ENCODE assay signal across 8 cellular contexts in genomic region chr17:49515196-49515770, GRCh38. TPM values are rescaled to one million over a fixed set of nuclear protein-coding genes. Genes with fewer than 3 reads are reported as not detected.
A peak's percentile ranks its signal among the peaks of the same experiment; 100 is the strongest.
DNase-seq lines count a peak whose midpoint lies in the region; ATAC-seq, FAIRE-seq and TF ChIP-seq lines count a peak whose summit lies in the region.
"Had no signal": no experiment of that assay in that cellular context is flagged by ENCODE, and none has a peak within 500 bp of the region (broad histone marks: within the 10 kb centered on the region; RNA-seq: fewer than 3 reads in every experiment).

No MANE protein-coding gene starts in this region.

- POLR2A ChIA-PET in HepG2 (lab: Yijun Ruan, JAX): interaction anchor here (0.9 to 2.2 kb wide), 9 partner anchors 8 to 248 kb away, joined by 3 to 12 read pairs (median 4); partner anchors contain the start of genes FAM117A and PHB1

- intact Hi-C loops in HepG2 (cut with micrococcal nuclease; ENCODE audit: unreplicated experiment): loop anchor here (2.0 kb wide), 2 partner anchors 34 to 42 kb away; no protein-coding TSS in a partner anchor

- peak overlapping the region; percentile 86 for H3K27ac ChIP-seq in cingulate gyrus (ENCODE audit: low read depth, low read length)
- no peak overlapping the region for H3K27ac ChIP-seq in HepG2 (ENCODE audit: extremely low read length, insufficient read depth, low read length)
- H3K27ac ChIP-seq in substantia nigra (ENCODE audit: low read depth, low read length, poor library complexity, severe bottlenecking): peak overlapping the region; percentile 30

- ATAC-seq in GM18861 (IDR thresholded peaks at IDR 0.05; ENCODE audit: unreplicated experiment) (peak; percentile 81), HG02852 (IDR thresholded peaks at IDR 0.05; ENCODE audit: unreplicated experiment) (peak; percentile 78), HepG2 (peak; percentile 95)

- in situ Hi-C loops in HepG2 (cut with HindIII; ENCODE audit: extremely low pct_ligation_motif_present, low pct_unique_long_range_greater_than_20kb): no loop called here

- DNase-seq in NCI-H69 (lab: John Stamatoyannopoulos, UW): peak; percentile 75
- peak; percentile 79 for DNase-seq in HepG2 (ENCODE audit: low spot score)
- peak in 46 of 49 donors; percentile 25 to 92 (median 70) for DNase-seq in substantia nigra (lab: John Stamatoyannopoulos, UW)
- DNase-seq in stimulated activated CD4-positive, alpha-beta T cell treated with anti-CD3 and anti-CD28 coated beads, Interleukin-4, amount 100 ng/mL, for 4 hours: no peak

- TF ChIP-seq EP300 in HepG2 (IDR thresholded peaks at IDR 0.05; ENCODE audit: low read depth in 2 of 2, low read length in 2 of 2): no peak
- peak; percentile 70 for TF ChIP-seq EP300 in HepG2 (CRISPR knock-in tag; IDR thresholded peaks at IDR 0.05; ENCODE audit: borderline replicate concordance)

- H2AFZ ChIP-seq in HepG2 (ENCODE audit: low read length): peak overlapping the region; percentile 81

- peak overlapping the region; percentile 84 for H3K4me2 ChIP-seq in HepG2 (ENCODE audit: low read depth, low read length)

- peak overlapping the region; percentile 68 for H3K9ac ChIP-seq in HepG2 (ENCODE audit: insufficient read depth, low read depth, low read length)

- TF ChIP-seq POLR2A in HepG2 (IDR thresholded peaks at IDR 0.05; ENCODE audit: insufficient read depth in 1 of 2, low read depth in 2 of 2, low read length in 2 of 2): peak in 1 of 2 experiments; percentile 72; a peak in 3 of 4 replicates

- peak; percentile 43; the same call in 1 of the 2 replicates for TF ChIP-seq RAD21 in HepG2 (CRISPR knock-in tag; IDR thresholded peaks at IDR 0.05)

- BruUV-seq in HepG2 (replicated peaks; lab: Mats Ljungman, UMichigan): no TSS peak

- no peaks in the 10 kb centered on the region for H4K20me1 ChIP-seq in HepG2 (ENCODE audit: insufficient read depth, low read length)

- no peaks in the 10 kb centered on the region for H3K36me3 ChIP-seq in HepG2 (replicated peaks in 1 of 2; ENCODE audit: control insufficient read depth in 1 of 2, insufficient read depth in 2 of 2, low read length in 2 of 2)

- peaks cover 2 to 28% of the 10 kb centered on the region in 2 experiments; a peak in 4 of 5 replicates for H3K27me3 ChIP-seq in HepG2 (ENCODE audit: control insufficient read depth in 1 of 2, insufficient read depth in 2 of 2, low read length in 2 of 2)

- peak overlapping the region; percentile 46 to 72 (median 52) for H3K4me3 ChIP-seq in HepG2 (replicated peaks in 1 of 3; ENCODE audit: insufficient read depth in 1 of 3, low read depth in 2 of 3, low read length in 3 of 3)

- CTCF ChIA-PET in HepG2 (lab: Yijun Ruan, JAX; ENCODE audit: low intra/inter-chr PET ratio, low total read pairs): no interaction called here

- 0% methylated on average over 5 of the region's 8 CpGs for WGBS in HepG2 (ENCODE audit: low lambda C conversion rate)

- H3K79me2 ChIP-seq in HepG2 (ENCODE audit: insufficient read depth, low read length): no peaks in the 10 kb centered on the region

- H3K9me3 ChIP-seq in HepG2 (ENCODE audit: low read length): no peaks in the 10 kb centered on the region

- TF ChIP-seq CTCF in HepG2 (CRISPR knock-in tag; IDR thresholded peaks at IDR 0.05): peak; percentile 34; the same call in 1 of the 2 replicates

- FAIRE-seq in HepG2 (lab: Jason Lieb, UNC): peak; percentile 80
- FAIRE-seq: colon had no signal

- H3K4me1 ChIP-seq in HepG2 (ENCODE audit: insufficient read depth, low read length): peaks cover 32% of the 10 kb centered on the region

TF ChIP-seq in HepG2, 621 proteins besides CTCF, POLR2A, EP300 and RAD21 (continues in another document):
- TF ChIP-seq IRF9 (CRISPR knock-in tag; IDR thresholded peaks at IDR 0.05; ENCODE audit: borderline replicate concordance) (peak; percentile 77), ZNF660 (CRISPR knock-in tag; IDR thresholded peaks at IDR 0.05; ENCODE audit: borderline replicate concordance, low read depth) (no peak), ZNF468 (CRISPR knock-in tag; IDR thresholded peaks at IDR 0.05) (no peak), TRAFD1 (CRISPR knock-in tag; IDR thresholded peaks at IDR 0.05; ENCODE audit: borderline replicate concordance) (no peak), CERS6 (CRISPR knock-in tag; IDR thresholded peaks at IDR 0.05) (0 out of 2 replicates have a peak, but pooled peaks have one; percentile 31), TBP (CRISPR knock-in tag; IDR thresholded peaks at IDR 0.05) (no peak), SP140L (CRISPR knock-in tag; IDR thresholded peaks at IDR 0.05; ENCODE audit: borderline replicate concordance) (no peak), TEF (CRISPR knock-in tag; IDR thresholded peaks at IDR 0.05) (no peak), SMAD3 (CRISPR knock-in tag; IDR thresholded peaks at IDR 0.05) (peak; percentile 73), ETS1 (CRISPR knock-in tag; IDR thresholded peaks at IDR 0.05) (no peak), SALL1 (CRISPR knock-in tag; IDR thresholded peaks at IDR 0.05) (peak; percentile 78), ZFAT (CRISPR knock-in tag; conservative IDR thresholded peaks at IDR 0.05) (no peak)

RNA-seq across cellular contexts. Expression of gene NGFR, which starts 20.2 kb away (rescaled TPM):
- total RNA-seq in HepG2 (2016; rRNA removed; fragmentation: Illumina TruSeq; extraction: Trizol): 0.41 and 1.1 TPM in 2 replicates
- 0.10 TPM in 1 of 2 replicates, not detected in the other for total RNA-seq in HepG2 (2016; cell fraction: cytosol; rRNA removed; fragmentation: Illumina TruSeq; extraction: Trizol; ENCODE audit: low read depth)
- 0.30 and 1.4 TPM in 2 replicates for total RNA-seq in HepG2 (2016; cell fraction: insoluble cytoplasmic fraction; rRNA removed; fragmentation: Illumina TruSeq; extraction: Trizol)
- total RNA-seq in HepG2 (2016; cell fraction: membrane; rRNA removed; fragmentation: Illumina TruSeq; extraction: Trizol): 0.21 and 0.40 TPM in 2 replicates
- total RNA-seq in HepG2 (2016; cell fraction: nucleus; rRNA removed; fragmentation: Illumina TruSeq; extraction: Trizol): 1.3 and 1.6 TPM in 2 replicates
- polyA plus RNA-seq in HepG2 (2011; rRNA removed): 1.8 and 2.7 TPM in 2 replicates
- 1.9 and 2.8 TPM in 2 replicates for polyA plus RNA-seq in HepG2 (2011; cell fraction: cytosol; rRNA removed)
- polyA plus RNA-seq in HepG2 (2011; cell fraction: nucleus; rRNA removed): 1.5 and 2.5 TPM in 2 replicates
- 0.27 and 1.0 TPM in 2 replicates for polyA plus RNA-seq in HepG2 (2012)
- polyA plus RNA-seq in HepG2 (2016; cell fraction: cytosol; fragmentation: Illumina TruSeq; extraction: Trizol; ENCODE audit: low read depth): 0.11 and 0.15 TPM in 2 replicates
- polyA plus RNA-seq in HepG2 (2016; cell fraction: insoluble cytoplasmic fraction; fragmentation: Illumina TruSeq; extraction: Trizol; ENCODE audit: low read depth): 0.46 and 0.72 TPM in 2 replicates
- 0.15 and 0.29 TPM in 2 replicates for polyA plus RNA-seq in HepG2 (2016; cell fraction: membrane; fragmentation: Illumina TruSeq; extraction: Trizol; ENCODE audit: low read depth)
- polyA plus RNA-seq in HepG2 (2016; cell fraction: nucleus; fragmentation: Illumina TruSeq; extraction: Trizol; ENCODE audit: insufficient read depth, low read depth): 4.1 and 4.2 TPM in 2 replicates
- polyA minus RNA-seq in HepG2 (2011; rRNA and poly(A)+ RNA removed; ENCODE audit: low replicate concordance): 0.07 and 4.0 TPM in 2 replicates
- 1.2 and 1.3 TPM in 2 replicates for polyA minus RNA-seq in HepG2 (2011; cell fraction: cytosol; rRNA and poly(A)+ RNA removed)
- polyA minus RNA-seq in HepG2 (2011; cell fraction: nucleus; rRNA and poly(A)+ RNA removed): 0.39 and 0.62 TPM in 2 replicates

Comparison
In these comparisons a context has a peak if more than half of its experiments do, and no peak if none do; other contexts are left out.
1. DNase-seq: peak in NCI-H69 (single experiment), HepG2 (single experiment) and substantia nigra (46 of 49); none in stimulated activated CD4-positive, alpha-beta T cell treated with anti-CD3 and anti-CD28 coated beads, Interleukin-4, amount 100 ng/mL, for 4 hours (0 of 2).
2. Peak in every context shown above with its lines, with median percentiles within 50 percentile points of each other: ATAC-seq.